ENCODE assay signal across 26 cellular contexts in the genomic region with DNA sequence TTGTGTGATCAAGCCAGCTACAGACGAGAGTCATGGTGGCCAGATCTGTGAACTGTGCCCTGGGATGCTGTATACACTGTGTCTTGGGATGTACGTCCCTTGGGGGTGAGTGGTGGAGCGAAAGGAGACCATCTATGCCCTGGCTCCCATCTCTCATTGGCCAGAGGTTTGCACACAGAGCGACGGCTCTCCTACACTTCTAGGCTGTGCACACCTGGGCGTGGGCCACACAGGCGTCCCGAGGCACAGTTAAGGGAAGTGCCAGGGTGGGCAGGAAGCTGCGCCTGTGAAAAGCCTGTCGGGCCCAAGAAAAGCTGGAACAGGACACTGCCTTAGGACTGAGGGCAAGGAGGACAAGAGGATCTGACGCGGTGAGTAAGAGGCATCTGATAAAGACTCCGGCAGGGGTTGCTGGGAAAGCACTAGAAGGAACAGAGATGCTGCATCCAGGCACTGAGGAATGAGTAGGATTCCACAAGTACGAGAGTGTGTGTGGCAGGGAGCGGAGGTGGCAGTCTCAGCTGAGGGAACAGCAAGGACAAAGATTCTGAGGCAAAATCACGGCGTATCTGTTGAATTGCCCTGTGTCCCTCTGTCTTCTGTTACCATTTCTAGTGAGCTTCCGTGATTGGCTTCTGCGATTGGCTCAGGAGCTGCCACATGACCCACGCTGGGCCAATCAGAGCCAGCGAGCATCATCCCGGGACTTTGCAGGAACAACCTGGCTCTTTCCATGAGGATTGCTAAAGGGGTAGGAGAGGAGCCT.
DNase-seq lines count a peak whose midpoint lies in the region; ATAC-seq and TF ChIP-seq lines count a peak whose summit lies in the region.
"Had no signal": no experiment of that assay in that cellular context is flagged by ENCODE, and none has a peak within 500 bp of the region (broad histone marks: within the 10 kb centered on the region; RNA-seq: fewer than 3 reads in every experiment).

No MANE protein-coding gene starts in this region.

- ATAC-seq in WTC11 (peak; percentile 71), GM21529 (IDR thresholded peaks at IDR 0.05; ENCODE audit: unreplicated experiment) (no peak)
- ATAC-seq: activated CD4-positive, alpha-beta T cell treated with anti-CD3 and anti-CD28 coated beads for 36 hours; activated CD8-positive, alpha-beta T cell treated with anti-CD3 and anti-CD28 coated beads, Interleukin-2, amount 10 ng/mL, durations not matched to agents 7 days and 5 days; left lobe of liver; PC-3; stimulated activated naive CD8-positive, alpha-beta T cell treated with anti-CD3 and anti-CD28 coated beads, Interleukin-15, Interleukin-2, amounts not matched to agents 100 U/mL and 50 U/mL, for 24 hours had no signal

- H3K36me3 Mint-ChIP-seq in Caco-2 (ENCODE audit: insufficient read depth, unreplicated experiment) (peaks cover 7% of the 10 kb centered on the region), WTC11 (no peaks in the 10 kb centered on the region)
- H3K36me3 Mint-ChIP-seq: brain; CD4-positive, alpha-beta memory T cell had no signal

- no peaks in the 10 kb centered on the region for H3K36me3 ChIP-seq in Caco-2 (ENCODE audit: control insufficient read depth, insufficient read depth, low read length)
- H3K36me3 ChIP-seq in mesendoderm (ENCODE audit: control insufficient read depth, insufficient read depth, low read length): no peaks in the 10 kb centered on the region
- H3K36me3 ChIP-seq in hepatocyte (replicated peaks; ENCODE audit: insufficient read depth, low read depth): no peaks in the 10 kb centered on the region
- H3K36me3 ChIP-seq: right atrium auricular region had no signal

- no peaks in the 10 kb centered on the region for H3K9me2 ChIP-seq in hepatocyte (replicated peaks; ENCODE audit: insufficient read depth)

- H3K4me3 ChIP-seq in Caco-2 (ENCODE audit: low read depth, low read length) (peak overlapping the region; percentile 37), mesendoderm (ENCODE audit: low read length) (no peak overlapping the region), hepatocyte (no peak overlapping the region)
- H3K4me3 ChIP-seq: right atrium auricular region had no signal

- H3K4me1 ChIP-seq in Caco-2 (peaks cover 3% of the 10 kb centered on the region), mesendoderm (ENCODE audit: control insufficient read depth, low read depth, low read length) (peaks cover 3% of the 10 kb centered on the region), hepatocyte (ENCODE audit: insufficient read depth) (peaks cover 6% of the 10 kb centered on the region)
- H3K4me1 ChIP-seq: parathyroid adenoma, right atrium auricular region had no signal

- no peak overlapping the region for H3K4ac ChIP-seq in mesendoderm (ENCODE audit: low read depth, low read length)

- H2AK5ac ChIP-seq in mesendoderm (ENCODE audit: low read length): no peak overlapping the region

- H3K4me1 Mint-ChIP-seq in Caco-2 (ENCODE audit: low read depth, unreplicated experiment): peaks cover 16% of the 10 kb centered on the region
- H3K4me1 Mint-ChIP-seq in WTC11: peaks cover 6% of the 10 kb centered on the region
- H3K4me1 Mint-ChIP-seq: activated CD4-positive, alpha-beta T cell treated with anti-CD3 and anti-CD28 coated beads for 36 hours; B cell; brain; CD4-positive, alpha-beta memory T cell; nephron progenitor cell had no signal

- H3K79me2 ChIP-seq in mesendoderm (ENCODE audit: control insufficient read depth, insufficient read depth, low read length) (no peaks in the 10 kb centered on the region), hepatocyte (no peaks in the 10 kb centered on the region)
- H3K79me2 ChIP-seq: parathyroid adenoma had no signal

- H3K56ac ChIP-seq in mesendoderm (ENCODE audit: low read length): no peak overlapping the region

- H3K27ac Mint-ChIP-seq in Caco-2 (ENCODE audit: unreplicated experiment) (peak overlapping the region; percentile 77), WTC11 (no peak overlapping the region)
- H3K27ac Mint-ChIP-seq: activated CD4-positive, alpha-beta T cell treated with anti-CD3 and anti-CD28 coated beads for 36 hours; activated CD8-positive, alpha-beta T cell treated with anti-CD3 and anti-CD28 coated beads, Interleukin-2, amount 10 ng/mL, durations not matched to agents 7 days and 5 days; B cell; brain; CD4-positive, alpha-beta memory T cell; HFFc6; nephron progenitor cell had no signal

- no peak for TF ChIP-seq RAD21 in Ishikawa (IDR thresholded peaks at IDR 0.05; ENCODE audit: low read depth)

- TF ChIP-seq CTCF in Caco-2 (IDR thresholded peaks at IDR 0.05; ENCODE audit: insufficient read depth in 1 of 2, low read depth in 1 of 2, low read length in 1 of 2, severe bottlenecking in 1 of 2, unreplicated experiment in 1 of 2): no peak
- TF ChIP-seq CTCF in WTC11 (IDR thresholded peaks at IDR 0.05): no peak
- no peak for TF ChIP-seq CTCF in hepatocyte (IDR thresholded peaks at IDR 0.05; ENCODE audit: poor library complexity)

- no peaks in the 10 kb centered on the region for H4K20me1 ChIP-seq in hepatocyte (ENCODE audit: insufficient read depth, poor library complexity, severe bottlenecking)

- H3K18ac ChIP-seq in mesendoderm (ENCODE audit: low read length): no peak overlapping the region

- intact Hi-C loops in Caco-2 (cut with micrococcal nuclease; ENCODE audit: unreplicated experiment): no loop called here

- peak; percentile 53 to 56 for DNase-seq in Caco-2
- no peak for DNase-seq in WTC11 (ENCODE audit: low spot score)
- no peak for DNase-seq in mesendoderm
- DNase-seq in GF-D8 (lab: John Stamatoyannopoulos, UW): no peak
- DNase-seq in hepatocyte (ENCODE audit: low spot score): no peak
- DNase-seq in foreskin melanocyte: no peak
- DNase-seq: activated CD4-positive, alpha-beta T cell treated with anti-CD3 and anti-CD28 coated beads for 36 hours; activated CD8-positive, alpha-beta T cell treated with anti-CD3 and anti-CD28 coated beads, Interleukin-2, amount 10 ng/mL, durations not matched to agents 7 days and 5 days; activated naive CD4-positive, alpha-beta T cell treated with anti-CD3 and anti-CD28 coated beads, Interleukin-2, amount 50 U/mL, for 16 hours; CD4-positive, alpha-beta memory T cell; HFFc6; NCI-H2029 treated with DMSO at 0.1 percent for 48 hours; NCI-H526; nephron progenitor cell; PC-3; SHP77; stimulated activated CD4-positive, alpha-beta T cell treated with anti-CD3 and anti-CD28 coated beads, Interleukin-1b, Interleukin-23, amount 100 ng/mL, for 48 hours; stimulated activated naive CD8-positive, alpha-beta T cell treated with anti-CD3 and anti-CD28 coated beads, Interleukin-15, Interleukin-2, amounts not matched to agents 100 U/mL and 50 U/mL, for 24 hours; SW 1271 had no signal

- no peaks in the 10 kb centered on the region for H3K79me1 ChIP-seq in mesendoderm (ENCODE audit: low read length)

- H4K8ac ChIP-seq in mesendoderm (ENCODE audit: low read depth, low read length): no peak overlapping the region

- no peak overlapping the region for H3K9ac ChIP-seq in mesendoderm (ENCODE audit: low read length)
- H3K9ac ChIP-seq: parathyroid adenoma had no signal

- H3K4me3 Mint-ChIP-seq in Caco-2 (ENCODE audit: unreplicated experiment) (peak overlapping the region; percentile 78), WTC11 (no peak overlapping the region)
- H3K4me3 Mint-ChIP-seq: activated CD4-positive, alpha-beta T cell treated with anti-CD3 and anti-CD28 coated beads for 36 hours; activated CD8-positive, alpha-beta T cell treated with anti-CD3 and anti-CD28 coated beads, Interleukin-2, amount 10 ng/mL, durations not matched to agents 7 days and 5 days; B cell; brain; CD4-positive, alpha-beta memory T cell; HFFc6; nephron progenitor cell had no signal

- H3K27ac ChIP-seq in mesendoderm (ENCODE audit: low read depth, low read length): no peak overlapping the region
- H3K27ac ChIP-seq in hepatocyte: no peak overlapping the region
- H3K27ac ChIP-seq: parathyroid adenoma, right atrium auricular region had no signal

- no peak overlapping the region for H2BK15ac ChIP-seq in mesendoderm (replicated peaks; ENCODE audit: low read depth)

- no peaks in the 10 kb centered on the region for H3K9me3 Mint-ChIP-seq in Caco-2 (ENCODE audit: unreplicated experiment)
- H3K9me3 Mint-ChIP-seq in WTC11: peaks cover 3% of the 10 kb centered on the region; the same call in 1 of the 2 replicates
- H3K9me3 Mint-ChIP-seq: HFFc6, nephron progenitor cell had no signal

- H4K5ac ChIP-seq in mesendoderm (ENCODE audit: low read length): peak overlapping the region; percentile 91

- POLR2A ChIA-PET in Caco-2 (lab: Charles Lee): interaction anchor here (0.6 kb wide), 1 partner anchor 241 kb away, joined by 3 read pairs; a partner anchor contains a TSS
- POLR2A ChIA-PET in WTC11 (lab: Charles Lee): interaction anchor here (0.6 kb wide), 1 partner anchor 119 kb away, joined by 3 read pairs; no protein-coding TSS in a partner anchor

- H3K27me3 ChIP-seq in Caco-2 (replicated peaks; ENCODE audit: control insufficient read depth, insufficient read depth, low read length) (no peaks in the 10 kb centered on the region), mesendoderm (ENCODE audit: insufficient read depth, low read length, poor library complexity) (no peaks in the 10 kb centered on the region), hepatocyte (no peaks in the 10 kb centered on the region)
- H3K27me3 ChIP-seq: right atrium auricular region had no signal

- H2BK5ac ChIP-seq in mesendoderm (ENCODE audit: low read length): no peak overlapping the region

- WGBS in mesendoderm (ENCODE audit: extremely low coverage, insufficient coverage, low lambda C conversion rate): no CpG with 5 or more reads among the region's 22 CpGs
- 89% methylated on average over 22 of the region's 22 CpGs for WGBS in hepatocyte (ENCODE audit: low lambda C conversion rate, missing lambda C conversion rate)

- no peaks in the 10 kb centered on the region for H3K9me3 ChIP-seq in Caco-2
- no peaks in the 10 kb centered on the region for H3K9me3 ChIP-seq in hepatocyte (ENCODE audit: low read depth)
- H3K9me3 ChIP-seq: right atrium auricular region had no signal

- no TSS peak for BruUV-seq in Caco-2 (replicated peaks; lab: Mats Ljungman, UMichigan)

- no peak overlapping the region for H3K4me2 ChIP-seq in mesendoderm (ENCODE audit: low read length)
- H3K4me2 ChIP-seq in hepatocyte: no peak overlapping the region

- H3K23ac ChIP-seq in mesendoderm (ENCODE audit: low read length): no peak overlapping the region

- no peak overlapping the region for H2BK120ac ChIP-seq in mesendoderm (ENCODE audit: low read depth, low read length)

- CTCF ChIA-PET in Caco-2 (lab: Charles Lee): interaction anchor here (0.6 to 1.2 kb wide), 3 partner anchors 14 to 259 kb away, joined by 3 to 8 read pairs (median 3); no protein-coding TSS in a partner anchor
- CTCF ChIA-PET in WTC11 (lab: Charles Lee): no interaction called here

- no peak overlapping the region for H2AFZ ChIP-seq in hepatocyte
- H2AFZ ChIP-seq: parathyroid adenoma had no signal

- TF ChIP-seq EP300 in Ishikawa (IDR thresholded peaks at IDR 0.05; ENCODE audit: borderline replicate concordance): no peak

- no peaks in the 10 kb centered on the region for H3K27me3 Mint-ChIP-seq in Caco-2 (ENCODE audit: insufficient read depth, unreplicated experiment)
- no peaks in the 10 kb centered on the region; the same call in 1 of the 2 replicates for H3K27me3 Mint-ChIP-seq in WTC11 (ENCODE audit: low read depth)

TF ChIP-seq in Ishikawa, 13 proteins besides CTCF, POLR2A, EP300 and RAD21 (continues in another document):
- no peak for TF ChIP-seq TCF12 (IDR thresholded peaks at IDR 0.05; ENCODE audit: low read depth)

TF ChIP-seq in WTC11, 78 proteins besides CTCF, POLR2A, EP300 and RAD21 (continues in another document):
- no peak for TF ChIP-seq ZNF396 (CRISPR knock-in tag; IDR thresholded peaks at IDR 0.05; ENCODE audit: borderline replicate concordance)

Comparison
In these comparisons a context has a peak if more than half of its experiments do, and no peak if none do; other contexts are left out.
1. DNase-seq: peak in Caco-2 (2 of 2); none in WTC11 (single experiment), mesendoderm (single experiment), GF-D8 (single experiment), hepatocyte (single experiment) and foreskin melanocyte (single experiment).